ENCODE assay signal across 8 cellular contexts in genomic region chr9:19464061-19464763, GRCh38. TPM values are rescaled to one million over a fixed set of nuclear protein-coding genes. Genes with fewer than 3 reads are reported as not detected.
DNase-seq lines count a peak whose midpoint lies in the region; ATAC-seq, FAIRE-seq and TF ChIP-seq lines count a peak whose summit lies in the region.

No MANE protein-coding gene starts in this region.

- H2AFZ ChIP-seq in HepG2 (ENCODE audit: low read length): peak overlapping the region; percentile 66

- intact Hi-C loops in activated T-helper 1 cell treated with anti-CD3 and anti-CD28 coated beads, Interleukin-12 subunit alpha, Interleukin-12 subunit beta, Interleukin-2, Interleukin-4 antibody, amounts not matched to agents 30 ng/mL and 10 ng/mL and 1 ng/mL, durations not matched to agents 14 hours and 24 hours and 36 hours (cut with micrococcal nuclease): loop anchor here (2.0 to 10.0 kb wide), 3 partner anchors 279 to 1651 kb away; partner anchors contain the start of gene MLLT3
- intact Hi-C loops in HepG2 (cut with micrococcal nuclease; ENCODE audit: unreplicated experiment): no loop called here

- peaks cover 15% of the 10 kb centered on the region for H3K4me1 Mint-ChIP-seq in activated T-helper 1 cell treated with anti-CD3 and anti-CD28 coated beads, Interleukin-12 subunit alpha, Interleukin-12 subunit beta, Interleukin-2, Interleukin-4 antibody, amounts not matched to agents 30 ng/mL and 10 ng/mL and 1 ng/mL, durations not matched to agents 14 hours and 24 hours and 36 hours (ENCODE audit: low read depth)

- H3K27me3 ChIP-seq in HepG2 (ENCODE audit: control insufficient read depth in 1 of 2, insufficient read depth in 2 of 2, low read length in 2 of 2): peaks cover 0 to 10% of the 10 kb centered on the region in 2 experiments; a peak in 3 of 5 replicates

- H3K4me3 Mint-ChIP-seq in activated T-helper 1 cell treated with anti-CD3 and anti-CD28 coated beads, Interleukin-12 subunit alpha, Interleukin-12 subunit beta, Interleukin-2, Interleukin-4 antibody, amounts not matched to agents 30 ng/mL and 10 ng/mL and 1 ng/mL, durations not matched to agents 14 hours and 24 hours and 36 hours: peak overlapping the region; percentile 85

- H3K4me2 ChIP-seq in A549 (peak overlapping the region; percentile 76), HepG2 (ENCODE audit: low read depth, low read length) (peak overlapping the region; percentile 98)

- in situ Hi-C loops in HepG2 (cut with HindIII; ENCODE audit: extremely low pct_ligation_motif_present, low pct_unique_long_range_greater_than_20kb): loop anchor here (10.0 kb wide), 1 partner anchor 419 kb away; the partner anchor contains the start of gene RRAGA

- TF ChIP-seq CTCF in A549 (IDR thresholded peaks at IDR 0.05): no peak
- TF ChIP-seq CTCF in HepG2 (CRISPR knock-in tag; IDR thresholded peaks at IDR 0.05): no peak

- DNase-seq in A549 (ENCODE audit: low read depth in 1 of 2, low spot score in 1 of 2): no peak
- DNase-seq in activated T-helper 1 cell treated with anti-CD3 and anti-CD28 coated beads, Interleukin-12 subunit alpha, Interleukin-12 subunit beta, Interleukin-2, Interleukin-4 antibody, amounts not matched to agents 30 ng/mL and 10 ng/mL and 1 ng/mL, durations not matched to agents 14 hours and 24 hours and 36 hours (ENCODE audit: low spot score): no peak
- DNase-seq in HepG2 (ENCODE audit: low spot score): no peak
- no peak for DNase-seq in C1 segment of cervical spinal cord (lab: John Stamatoyannopoulos, UW)
- DNase-seq in DMS79 (lab: John Stamatoyannopoulos, UW): no peak
- DNase-seq in RCC 7860 (ENCODE audit: low spot score): no peak
- no peak for DNase-seq in activated gamma-delta T cell (lab: John Stamatoyannopoulos, UW)

- no TSS peak for BruUV-seq in HepG2 (replicated peaks; lab: Mats Ljungman, UMichigan)

- no peak overlapping the region for H3K27ac Mint-ChIP-seq in activated T-helper 1 cell treated with anti-CD3 and anti-CD28 coated beads, Interleukin-12 subunit alpha, Interleukin-12 subunit beta, Interleukin-2, Interleukin-4 antibody, amounts not matched to agents 30 ng/mL and 10 ng/mL and 1 ng/mL, durations not matched to agents 14 hours and 24 hours and 36 hours

- H3K27me3 Mint-ChIP-seq in activated T-helper 1 cell treated with anti-CD3 and anti-CD28 coated beads, Interleukin-12 subunit alpha, Interleukin-12 subunit beta, Interleukin-2, Interleukin-4 antibody, amounts not matched to agents 30 ng/mL and 10 ng/mL and 1 ng/mL, durations not matched to agents 14 hours and 24 hours and 36 hours (ENCODE audit: insufficient read depth): peaks cover 8% of the 10 kb centered on the region

- CTCF ChIA-PET in A549 (lab: Yijun Ruan, JAX) (interaction anchor here (0.6 to 6.1 kb wide), 40 partner anchors 8 to 1646 kb away, joined by 3 to 86 read pairs (median 5); partner anchors contain the start of genes ACER2, DENND4C and RRAGA), HepG2 (lab: Yijun Ruan, JAX; ENCODE audit: low intra/inter-chr PET ratio, low total read pairs) (no interaction called here)

- no peaks in the 10 kb centered on the region for H4K20me1 ChIP-seq in HepG2 (ENCODE audit: insufficient read depth, low read length)

- H3K9ac ChIP-seq in HepG2 (ENCODE audit: insufficient read depth, low read depth, low read length): peak overlapping the region; percentile 40; the same call in 1 of the 2 replicates

- H3K9me3 Mint-ChIP-seq in activated T-helper 1 cell treated with anti-CD3 and anti-CD28 coated beads, Interleukin-12 subunit alpha, Interleukin-12 subunit beta, Interleukin-2, Interleukin-4 antibody, amounts not matched to agents 30 ng/mL and 10 ng/mL and 1 ng/mL, durations not matched to agents 14 hours and 24 hours and 36 hours: no peaks in the 10 kb centered on the region

- FAIRE-seq in A549 (lab: Jason Lieb, UNC): no peak
- no peak for FAIRE-seq in HepG2 (lab: Jason Lieb, UNC)
- no peak for FAIRE-seq in RCC 7860 (lab: Jason Lieb, UNC)

- no peaks in the 10 kb centered on the region for H3K79me2 ChIP-seq in HepG2 (ENCODE audit: insufficient read depth, low read length)

- H3K4me3 ChIP-seq in A549 (peak overlapping the region; percentile 48), HepG2 (replicated peaks in 1 of 3; ENCODE audit: insufficient read depth in 1 of 3, low read depth in 2 of 3, low read length in 3 of 3) (peak overlapping the region; percentile 56 to 73 (median 63); a peak in 5 of 6 replicates)

- ATAC-seq in A549 (no peak; a peak in 2 of 6 replicates), GM21619 (IDR thresholded peaks at IDR 0.05; ENCODE audit: unreplicated experiment) (peak; percentile 11), HepG2 (peak; percentile 8)

- no peaks in the 10 kb centered on the region for H3K36me3 Mint-ChIP-seq in activated T-helper 1 cell treated with anti-CD3 and anti-CD28 coated beads, Interleukin-12 subunit alpha, Interleukin-12 subunit beta, Interleukin-2, Interleukin-4 antibody, amounts not matched to agents 30 ng/mL and 10 ng/mL and 1 ng/mL, durations not matched to agents 14 hours and 24 hours and 36 hours (ENCODE audit: low read depth)

- no peak for TF ChIP-seq EP300 in A549 (IDR thresholded peaks at IDR 0.05)
- TF ChIP-seq EP300 in HepG2 (IDR thresholded peaks at IDR 0.05; ENCODE audit: low read depth in 2 of 2, low read length in 2 of 2): no peak
- no peak for TF ChIP-seq EP300 in HepG2 (CRISPR knock-in tag; IDR thresholded peaks at IDR 0.05; ENCODE audit: borderline replicate concordance)

- POLR2A ChIA-PET in A549 (lab: Yijun Ruan, JAX) (no interaction called here), HepG2 (lab: Yijun Ruan, JAX) (interaction anchor here (0.7 to 1.9 kb wide), 2 partner anchors 84 to 415 kb away, joined by 3 to 8 read pairs; partner anchors contain the start of genes RPS6 and RRAGA)

- TF ChIP-seq POLR2A in A549 (IDR thresholded peaks at IDR 0.05; ENCODE audit: low read length) (no peak), HepG2 (IDR thresholded peaks at IDR 0.05; ENCODE audit: insufficient read depth in 1 of 2, low read depth in 2 of 2, low read length in 2 of 2) (no peak)

- TF ChIP-seq RAD21 in A549 (conservative IDR thresholded peaks at IDR 0.05 in 1 of 2, IDR thresholded peaks at IDR 0.05 in 1 of 2) (no peak), HepG2 (CRISPR knock-in tag; IDR thresholded peaks at IDR 0.05) (no peak)

- no peaks in the 10 kb centered on the region for H3K36me3 ChIP-seq in HepG2 (replicated peaks in 1 of 2; ENCODE audit: control insufficient read depth in 1 of 2, insufficient read depth in 2 of 2, low read length in 2 of 2)

- H3K4me1 ChIP-seq in A549 (no peaks in the 10 kb centered on the region), HepG2 (ENCODE audit: insufficient read depth, low read length) (peaks cover 11% of the 10 kb centered on the region)

- 62% methylated on average over 23 of the region's 23 CpGs for WGBS in A549 (ENCODE audit: missing lambda C conversion rate)
- 62% methylated on average over 17 of the region's 23 CpGs for WGBS in HepG2 (ENCODE audit: low lambda C conversion rate)

- no peaks in the 10 kb centered on the region for H3K9me3 ChIP-seq in A549
- no peaks in the 10 kb centered on the region for H3K9me3 ChIP-seq in HepG2 (ENCODE audit: low read length)

- H3K27ac ChIP-seq in A549 (peak overlapping the region; percentile 68 to 95; a peak in 4 of 6 replicates), HepG2 (ENCODE audit: extremely low read length, insufficient read depth, low read length) (no peak overlapping the region)

TF ChIP-seq in A549, 52 proteins besides CTCF, POLR2A, EP300 and RAD21 (continues in another document):
- TF ChIP-seq CBX8 (IDR thresholded peaks at IDR 0.05) (no peak), CBX2 (IDR thresholded peaks at IDR 0.05; ENCODE audit: borderline replicate concordance, low read depth) (no peak)

TF ChIP-seq in HepG2, 621 proteins besides CTCF, POLR2A, EP300 and RAD21 (continues in another document):
- TF ChIP-seq ZNF333 (CRISPR knock-in tag; IDR thresholded peaks at IDR 0.05; ENCODE audit: borderline replicate concordance): 0 out of 2 replicates have a peak, but pooled peaks have one; percentile 32
- TF ChIP-seq ZBTB38 (CRISPR knock-in tag; IDR thresholded peaks at IDR 0.05): peak; percentile 57; the same call in 1 of the 2 replicates

RNA-seq across cellular contexts. Expression of gene ACER2, which starts 55.4 kb away (rescaled TPM):
- polyA plus RNA-seq in A549 (2011; rRNA removed) (3.7 and 4.6 TPM in 2 replicates), A549 (2017; fragmentation: RNase III; extraction: RNeasy Plus Mini Kit Qiagen cat#74134 plus additional on column Dnase treatment) (1.1 to 1.4 TPM (median 1.1 TPM) in 3 replicates), HepG2 (2011; rRNA removed) (1.9 and 2.6 TPM in 2 replicates)
- 0.50 and 0.92 TPM in 2 replicates for polyA plus RNA-seq in A549 (2012; cell fraction: cytosol; rRNA removed)
- polyA plus RNA-seq in A549 (2012; cell fraction: nucleus; rRNA removed): 1.00 and 1.0 TPM in 2 replicates
- 10.2 and 10.9 TPM in 2 replicates for polyA minus RNA-seq in A549 (2011; rRNA and poly(A)+ RNA removed)
- 1.3 and 1.4 TPM in 2 replicates for total RNA-seq in activated T-helper 1 cell treated with anti-CD3 and anti-CD28 coated beads, Interleukin-12 subunit alpha, Interleukin-12 subunit beta, Interleukin-2, Interleukin-4 antibody, amounts not matched to agents 30 ng/mL and 10 ng/mL and 1 ng/mL, durations not matched to agents 14 hours and 24 hours and 36 hours
- 2.1 and 3.4 TPM in 2 replicates for total RNA-seq in HepG2 (2016; rRNA removed; fragmentation: Illumina TruSeq; extraction: Trizol)
- 1.2 and 1.5 TPM in 2 replicates for total RNA-seq in HepG2 (2016; cell fraction: cytosol; rRNA removed; fragmentation: Illumina TruSeq; extraction: Trizol; ENCODE audit: low read depth)
- total RNA-seq in HepG2 (2016; cell fraction: insoluble cytoplasmic fraction; rRNA removed; fragmentation: Illumina TruSeq; extraction: Trizol): 1.9 and 2.6 TPM in 2 replicates
- 0.93 and 1.0 TPM in 2 replicates for total RNA-seq in HepG2 (2016; cell fraction: membrane; rRNA removed; fragmentation: Illumina TruSeq; extraction: Trizol)
- 3.6 and 3.9 TPM in 2 replicates for total RNA-seq in HepG2 (2016; cell fraction: nucleus; rRNA removed; fragmentation: Illumina TruSeq; extraction: Trizol)
- 1.6 and 2.5 TPM in 2 replicates for polyA plus RNA-seq in HepG2 (2011; cell fraction: cytosol; rRNA removed)
- 1.7 and 2.5 TPM in 2 replicates for polyA plus RNA-seq in HepG2 (2011; cell fraction: nucleus; rRNA removed)
- polyA plus RNA-seq in HepG2 (2012): 0.88 and 0.91 TPM in 2 replicates
- 0.09 and 0.10 TPM in 2 replicates for polyA plus RNA-seq in HepG2 (2016; cell fraction: cytosol; fragmentation: Illumina TruSeq; extraction: Trizol; ENCODE audit: low read depth)
- 0.88 and 1.1 TPM in 2 replicates for polyA plus RNA-seq in HepG2 (2016; cell fraction: insoluble cytoplasmic fraction; fragmentation: Illumina TruSeq; extraction: Trizol; ENCODE audit: low read depth)
- polyA plus RNA-seq in HepG2 (2016; cell fraction: membrane; fragmentation: Illumina TruSeq; extraction: Trizol; ENCODE audit: low read depth): 0.19 and 0.26 TPM in 2 replicates
- 4.1 and 4.3 TPM in 2 replicates for polyA plus RNA-seq in HepG2 (2016; cell fraction: nucleus; fragmentation: Illumina TruSeq; extraction: Trizol; ENCODE audit: insufficient read depth, low read depth)
- 10.2 and 11.3 TPM in 2 replicates for polyA minus RNA-seq in HepG2 (2011; rRNA and poly(A)+ RNA removed; ENCODE audit: low replicate concordance)
- polyA minus RNA-seq in HepG2 (2011; cell fraction: cytosol; rRNA and poly(A)+ RNA removed): 3.8 and 6.3 TPM in 2 replicates
- polyA minus RNA-seq in HepG2 (2011; cell fraction: nucleus; rRNA and poly(A)+ RNA removed): 2.7 and 4.1 TPM in 2 replicates

Comparison
In these comparisons a context has a peak if more than half of its experiments do, and no peak if none do; other contexts are left out.
1. ATAC-seq: peak in GM21619 (single experiment) and HepG2 (single experiment); none in A549 (0 of 2).